In the genomic region with DNA sequence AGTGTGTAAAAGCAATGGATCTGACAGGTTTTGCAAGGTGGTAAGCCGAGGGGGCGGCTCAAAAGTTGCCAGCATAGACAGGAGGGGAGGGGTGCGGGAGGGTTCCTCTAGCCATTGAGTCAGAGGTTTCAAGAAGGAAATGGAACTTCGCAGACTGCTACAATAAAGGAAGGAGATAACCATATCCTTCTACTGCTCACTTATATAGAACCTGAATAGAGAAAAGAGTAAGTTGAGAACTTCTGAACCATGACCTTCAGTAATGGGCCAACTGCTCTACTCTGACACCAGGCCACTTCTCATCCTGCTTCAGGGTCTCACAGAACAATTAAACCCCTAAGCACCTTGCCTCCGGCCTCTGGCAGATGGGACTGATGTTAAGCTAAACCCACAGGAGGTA, we compare ENCODE assay signal across 1 cellular context.
TF ChIP-seq lines count a peak whose summit lies in the region.

No MANE protein-coding gene starts in this region.

TF ChIP-seq in IMR-90, 13 proteins besides CTCF, POLR2A, EP300 and RAD21:
- TF ChIP-seq, protein P1, sequence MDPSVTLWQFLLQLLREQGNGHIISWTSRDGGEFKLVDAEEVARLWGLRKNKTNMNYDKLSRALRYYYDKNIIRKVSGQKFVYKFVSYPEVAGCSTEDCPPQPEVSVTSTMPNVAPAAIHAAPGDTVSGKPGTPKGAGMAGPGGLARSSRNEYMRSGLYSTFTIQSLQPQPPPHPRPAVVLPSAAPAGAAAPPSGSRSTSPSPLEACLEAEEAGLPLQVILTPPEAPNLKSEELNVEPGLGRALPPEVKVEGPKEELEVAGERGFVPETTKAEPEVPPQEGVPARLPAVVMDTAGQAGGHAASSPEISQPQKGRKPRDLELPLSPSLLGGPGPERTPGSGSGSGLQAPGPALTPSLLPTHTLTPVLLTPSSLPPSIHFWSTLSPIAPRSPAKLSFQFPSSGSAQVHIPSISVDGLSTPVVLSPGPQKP (IDR thresholded peaks at IDR 0.05; ENCODE audit: borderline replicate concordance, low read depth, low read length) = no peak
- TF ChIP-seq RCOR1 (IDR thresholded peaks at IDR 0.05; ENCODE audit: insufficient replicate concordance, low read length) (no peak), FOS (IDR thresholded peaks at IDR 0.05; ENCODE audit: low read depth, low read length) (no peak), CHD1 (IDR thresholded peaks at IDR 0.05; ENCODE audit: low read depth, low read length) (no peak), SMC3 (IDR thresholded peaks at IDR 0.05; ENCODE audit: low read depth, low read length) (no peak), NFE2L2 (IDR thresholded peaks at IDR 0.05; ENCODE audit: low read depth, low read length) (no peak), BHLHE40 (IDR thresholded peaks at IDR 0.05; ENCODE audit: low read depth, low read length) (no peak), MAFK (IDR thresholded peaks at IDR 0.05; ENCODE audit: low read depth, low read length) (no peak), RFX5 (IDR thresholded peaks at IDR 0.05; ENCODE audit: low read depth, low read length) (no peak), MAZ (IDR thresholded peaks at IDR 0.05; ENCODE audit: borderline replicate concordance, low read depth, low read length) (no peak), MXI1 (IDR thresholded peaks at IDR 0.05; ENCODE audit: borderline replicate concordance, low read depth, low read length) (no peak), CEBPB (IDR thresholded peaks at IDR 0.05; ENCODE audit: low read depth, low read length) (no peak)
- TF ChIP-seq, protein P2, sequence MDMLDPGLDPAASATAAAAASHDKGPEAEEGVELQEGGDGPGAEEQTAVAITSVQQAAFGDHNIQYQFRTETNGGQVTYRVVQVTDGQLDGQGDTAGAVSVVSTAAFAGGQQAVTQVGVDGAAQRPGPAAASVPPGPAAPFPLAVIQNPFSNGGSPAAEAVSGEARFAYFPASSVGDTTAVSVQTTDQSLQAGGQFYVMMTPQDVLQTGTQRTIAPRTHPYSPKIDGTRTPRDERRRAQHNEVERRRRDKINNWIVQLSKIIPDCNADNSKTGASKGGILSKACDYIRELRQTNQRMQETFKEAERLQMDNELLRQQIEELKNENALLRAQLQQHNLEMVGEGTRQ (IDR thresholded peaks at IDR 0.05; ENCODE audit: low read depth, low read length) = no peak
